26 cellular contexts compared by ENCODE assay signal in genomic region chr14:35114036-35114435, GRCh38. TPM values are rescaled to one million over a fixed set of nuclear protein-coding genes. Genes with fewer than 3 reads are reported as not detected.
A peak's percentile ranks its signal among the peaks of the same experiment; 100 is the strongest.
DNase-seq lines count a peak whose midpoint lies in the region; ATAC-seq, FAIRE-seq and TF ChIP-seq lines count a peak whose summit lies in the region.
"Had no signal": no experiment of that assay in that cellular context is flagged by ENCODE, and none has a peak within 500 bp of the region (broad histone marks: within the 10 kb centered on the region; RNA-seq: fewer than 3 reads in every experiment).

No MANE protein-coding gene starts in this region.

- peaks cover 49% of the 10 kb centered on the region for H3K4me1 Mint-ChIP-seq in activated naive CD4-positive, alpha-beta T cell treated with anti-CD3 and anti-CD28 coated beads, Interleukin-2, amount 50 U/mL, for 24 hours
- H3K4me1 Mint-ChIP-seq in activated naive CD4-positive, alpha-beta T cell treated with anti-CD3 and anti-CD28 coated beads, Interleukin-2, amount 10 ng/mL, durations not matched to agents 7 days and 5 days = peaks cover 19% of the 10 kb centered on the region

- DNase-seq in activated naive CD4-positive, alpha-beta T cell treated with anti-CD3 and anti-CD28 coated beads, Interleukin-2, amount 10 ng/mL, durations not matched to agents 7 days and 5 days = no peak
- peak; percentile 76 for DNase-seq in amniotic epithelial cell (ENCODE audit: low read depth)
- DNase-seq in fibroblast of peridontal ligament (ENCODE audit: extremely low read depth) = peak; percentile 55
- no peak for DNase-seq in GM12891 (ENCODE audit: insufficient read length, low spot score)
- no peak for DNase-seq in NCI-H1092 treated with DMSO at 0.1 percent for 48 hours (lab: John Stamatoyannopoulos, UW)
- no peak for DNase-seq in superior temporal gyrus (ENCODE audit: extremely low spot score)
- no peak for DNase-seq in pancreas
- DNase-seq: activated CD4-positive, CD25-positive, alpha-beta regulatory T cell; activated CD8-positive, alpha-beta T cell treated with anti-CD3 and anti-CD28 coated beads, Interleukin-2, amount 10 ng/mL, durations not matched to agents 7 days and 5 days; activated naive CD4-positive, alpha-beta T cell treated with Interleukin-2 at 50 U/mL for 16 hours; Calu3; effector memory CD4-positive, alpha-beta T cell; Karpas-422; kidney glomerular epithelial cell; NCI-H1048; NCI-H1930; NCI-H226; NCI-H748 treated with DMSO at 0.1 percent for 48 hours; stimulated activated CD4-positive, alpha-beta T cell treated with anti-CD3 and anti-CD28 coated beads, Interleukin-4, amount 100 ng/mL, for 24 hours; stimulated activated naive CD8-positive, alpha-beta T cell treated with anti-CD3 and anti-CD28 coated beads, Interleukin-15, amount 100 ng/mL, for 72 hours; T1000 had no signal

- WGBS in pancreas, 2 donors = 70 to 86% methylated on average over 2 of the region's 2 CpGs

- H3K27me3 Mint-ChIP-seq in activated naive CD4-positive, alpha-beta T cell treated with anti-CD3 and anti-CD28 coated beads, Interleukin-2, amount 50 U/mL, for 24 hours = no peaks in the 10 kb centered on the region
- no peaks in the 10 kb centered on the region for H3K27me3 Mint-ChIP-seq in activated naive CD4-positive, alpha-beta T cell treated with anti-CD3 and anti-CD28 coated beads, Interleukin-2, amount 10 ng/mL, durations not matched to agents 7 days and 5 days
- H3K27me3 Mint-ChIP-seq: stimulated activated naive CD8-positive, alpha-beta T cell treated with anti-CD3 and anti-CD28 coated beads, Interleukin-15, amount 100 ng/mL, for 72 hours had no signal

- peak overlapping the region; percentile 46 for H3K27ac Mint-ChIP-seq in activated naive CD4-positive, alpha-beta T cell treated with anti-CD3 and anti-CD28 coated beads, Interleukin-2, amount 50 U/mL, for 24 hours
- no peak overlapping the region for H3K27ac Mint-ChIP-seq in activated naive CD4-positive, alpha-beta T cell treated with anti-CD3 and anti-CD28 coated beads, Interleukin-2, amount 10 ng/mL, durations not matched to agents 7 days and 5 days
- H3K27ac Mint-ChIP-seq: activated CD8-positive, alpha-beta T cell treated with anti-CD3 and anti-CD28 coated beads, Interleukin-2, amount 10 ng/mL, durations not matched to agents 7 days and 5 days had no signal

- H3K27ac ChIP-seq in pancreas = no peak overlapping the region
- H3K27ac ChIP-seq: BLaER1, esophagus muscularis mucosa, tibial nerve had no signal

- no peak for TF ChIP-seq CTCF in pancreas (IDR thresholded peaks at IDR 0.05)

- H3K36me3 ChIP-seq in pancreas = peaks cover 0 to 15% (median 0%) of the 10 kb centered on the region in 3 donors

- no peak for ATAC-seq in pancreas
- ATAC-seq: activated CD8-positive, alpha-beta T cell treated with anti-CD3 and anti-CD28 coated beads, Interleukin-2, amount 10 ng/mL, durations not matched to agents 7 days and 5 days; stimulated activated naive CD8-positive, alpha-beta T cell treated with anti-CD3 and anti-CD28 coated beads, Interleukin-15, amount 100 ng/mL, for 72 hours had no signal

- H3K9me3 Mint-ChIP-seq in activated naive CD4-positive, alpha-beta T cell treated with anti-CD3 and anti-CD28 coated beads, Interleukin-2, amount 50 U/mL, for 24 hours = no peaks in the 10 kb centered on the region
- peaks cover 5% of the 10 kb centered on the region for H3K9me3 Mint-ChIP-seq in activated naive CD4-positive, alpha-beta T cell treated with anti-CD3 and anti-CD28 coated beads, Interleukin-2, amount 10 ng/mL, durations not matched to agents 7 days and 5 days
- H3K9me3 Mint-ChIP-seq: stimulated activated naive CD8-positive, alpha-beta T cell treated with anti-CD3 and anti-CD28 coated beads, Interleukin-15, amount 100 ng/mL, for 72 hours had no signal

- no peaks in the 10 kb centered on the region for H3K4me1 ChIP-seq in pancreas

- FAIRE-seq in GM12891 (lab: Jason Lieb, UNC) (no peak), pancreas (lab: Jason Lieb, UNC) (no peak)
- FAIRE-seq: H54 had no signal

- CTCF ChIA-PET in activated naive CD4-positive, alpha-beta T cell treated with anti-CD3 and anti-CD28 coated beads, Interleukin-2, amount 10 ng/mL, durations not matched to agents 7 days and 5 days (lab: Charles Lee) = interaction anchor here (0.6 kb wide), 1 partner anchor 463 kb away, joined by 3 read pairs; no protein-coding TSS in a partner anchor

- TF ChIP-seq POLR2A in GM12891 (IDR thresholded peaks at IDR 0.05; ENCODE audit: low read depth, low read length) = no peak

- peaks cover 28% of the 10 kb centered on the region for H3K36me3 Mint-ChIP-seq in activated naive CD4-positive, alpha-beta T cell treated with anti-CD3 and anti-CD28 coated beads, Interleukin-2, amount 50 U/mL, for 24 hours
- peaks cover 61% of the 10 kb centered on the region for H3K36me3 Mint-ChIP-seq in activated naive CD4-positive, alpha-beta T cell treated with anti-CD3 and anti-CD28 coated beads, Interleukin-2, amount 10 ng/mL, durations not matched to agents 7 days and 5 days

- no peaks in the 10 kb centered on the region for H3K27me3 ChIP-seq in pancreas
- H3K27me3 ChIP-seq: BLaER1, esophagus muscularis mucosa, tibial nerve had no signal

- H3K9me3 ChIP-seq in pancreas = no peaks in the 10 kb centered on the region
- H3K9me3 ChIP-seq: esophagus muscularis mucosa had no signal

- no peak overlapping the region for H3K4me3 Mint-ChIP-seq in activated naive CD4-positive, alpha-beta T cell treated with anti-CD3 and anti-CD28 coated beads, Interleukin-2, amount 50 U/mL, for 24 hours
- no peak overlapping the region for H3K4me3 Mint-ChIP-seq in activated naive CD4-positive, alpha-beta T cell treated with anti-CD3 and anti-CD28 coated beads, Interleukin-2, amount 10 ng/mL, durations not matched to agents 7 days and 5 days
- H3K4me3 Mint-ChIP-seq: activated CD8-positive, alpha-beta T cell treated with anti-CD3 and anti-CD28 coated beads, Interleukin-2, amount 10 ng/mL, durations not matched to agents 7 days and 5 days; stimulated activated naive CD8-positive, alpha-beta T cell treated with anti-CD3 and anti-CD28 coated beads, Interleukin-15, amount 100 ng/mL, for 72 hours had no signal

- intact Hi-C loops in pancreas (cut with DNase I) = no loop called here

- no peak overlapping the region for H3K4me3 ChIP-seq in pancreas
- H3K4me3 ChIP-seq: BLaER1, esophagus muscularis mucosa, tibial nerve had no signal

TF ChIP-seq in GM12891, 5 proteins besides CTCF, POLR2A, EP300 and RAD21:
- TF ChIP-seq POLR2AphosphoS5 (IDR thresholded peaks at IDR 0.05; ENCODE audit: low read depth, low read length) (no peak), PAX5 (IDR thresholded peaks at IDR 0.05; ENCODE audit: insufficient read depth, low read length, severe bottlenecking) (no peak), TAF1 (IDR thresholded peaks at IDR 0.05; ENCODE audit: low read depth, low read length) (no peak), SPI1 (IDR thresholded peaks at IDR 0.05; ENCODE audit: low read depth, low read length) (no peak), POU2F2 (IDR thresholded peaks at IDR 0.05; ENCODE audit: low read depth, low read length) (no peak)

RNA-seq across cellular contexts. Expression of gene PPP2R3C, which starts 7.8 kb away (rescaled TPM):
- polyA plus RNA-seq in GM12891 (2012; ENCODE audit: low read depth, missing spikeins) = 32.3 TPM
- 10 to 100 TPM in 2 of 6 donors, 1 to 10 TPM in 4; 6.0 to 11.0 (median 7.5) TPM for total RNA-seq in pancreas
- polyA plus RNA-seq in pancreas = 10 to 100 TPM in 1 of 2 donors, 1 to 10 TPM in 1; 9.0 to 18.0 TPM

RNA-seq across cellular contexts. Expression of gene PRORP, which starts 8.3 kb away (rescaled TPM):
- 28.3 TPM for polyA plus RNA-seq in GM12891 (2012; ENCODE audit: low read depth, missing spikeins)
- total RNA-seq in pancreas = 10 to 100 TPM in 2 of 6 donors, 1 to 10 TPM in 4; 5.7 to 14.2 (median 8.3) TPM
- 1 to 10 TPM; 3.5 to 6.1 TPM for polyA plus RNA-seq in pancreas

Comparison
In these comparisons a context has a peak if more than half of its experiments do, and no peak if none do; other contexts are left out.
1. DNase-seq: peak in amniotic epithelial cell (single experiment) and fibroblast of peridontal ligament (single experiment); none in activated naive CD4-positive, alpha-beta T cell treated with anti-CD3 and anti-CD28 coated beads, Interleukin-2, amount 10 ng/mL, durations not matched to agents 7 days and 5 days (single experiment), GM12891 (single experiment), NCI-H1092 treated with DMSO at 0.1 percent for 48 hours (single experiment), superior temporal gyrus (single experiment) and pancreas (0 of 6).